Comparison of ENCODE assay signal across 7 cellular contexts in genomic region chr11:6006846-6007245, GRCh38.
"Had no signal": no experiment of that assay in that cellular context is flagged by ENCODE, and none has a peak within 500 bp of the region (broad histone marks: within the 10 kb centered on the region; RNA-seq: fewer than 3 reads in every experiment).

Gene OR56A4 (minus strand): TSS chr11:6006946. CDS start chr11:6002992, 3,954 bp downstream.

- H3K4me3 Mint-ChIP-seq: GM23338, H9, HFFc6 had no signal

- DNase-seq: GM23248, GOT3, H7, H9, HCEC 1CT, HFFc6 had no signal

- H3K4me1 Mint-ChIP-seq: GM23338, H9 had no signal

- H3K27ac Mint-ChIP-seq: GM23338, H9, HFFc6 had no signal

- H3K9me3 Mint-ChIP-seq: GM23338, H9 had no signal
